Comparison of ENCODE assay signal across 25 cellular contexts in genomic region chr7:8200717-8201116, GRCh38.
"Had no signal": no experiment of that assay in that cellular context is flagged by ENCODE, and none has a peak within 500 bp of the region (broad histone marks: within the 10 kb centered on the region; RNA-seq: fewer than 3 reads in every experiment).

No MANE protein-coding gene starts in this region.

- H3K4me1 ChIP-seq: lower lobe of right lung, psoas muscle, right lobe of liver, thyroid gland had no signal

- H3K79me2 ChIP-seq: hepatocyte had no signal

- H3K4me3 ChIP-seq: coronary artery, hepatocyte, left ventricle myocardium inferior, lower lobe of right lung, psoas muscle, right lobe of liver, stomach, suprapubic skin, thyroid gland, vagina had no signal

- H2AFZ ChIP-seq: hepatocyte had no signal

- DNase-seq: effector CD4-positive, alpha-beta T cell; endodermal cell; erythroblast; foreskin melanocyte; head of caudate nucleus; kidney; left cardiac atrium; left ventricle myocardium inferior; lower lobe of right lung; mesenchymal stem cell; midbrain; nephron progenitor cell; psoas muscle; retina; right lobe of liver; stimulated activated CD4-positive, alpha-beta T cell treated with anti-CD3 and anti-CD28 coated beads, Interleukin-4, amount 100 ng/mL, for 1 hour; stimulated activated naive CD4-positive, alpha-beta T cell; stomach; thyroid gland had no signal

- H3K36me3 ChIP-seq: lower lobe of right lung, right lobe of liver, suprapubic skin, thyroid gland, vagina had no signal

- H3K27ac Mint-ChIP-seq: endodermal cell, nephron progenitor cell, type B pancreatic cell had no signal

- H3K9me3 ChIP-seq: left ventricle myocardium inferior, lower lobe of right lung, psoas muscle, right lobe of liver, stomach, suprapubic skin, thyroid gland, vagina had no signal

- H3K9me3 Mint-ChIP-seq: endodermal cell, nephron progenitor cell had no signal

- H3K27me3 Mint-ChIP-seq: type B pancreatic cell had no signal

- FAIRE-seq: endothelial cell of umbilical vein, kidney had no signal

- ATAC-seq: left cardiac atrium, lower lobe of right lung, psoas muscle, right lobe of liver had no signal

- H3K27me3 ChIP-seq: hepatocyte, right lobe of liver, stomach, suprapubic skin, thyroid gland, vagina had no signal

- H3K4me2 ChIP-seq: hepatocyte had no signal

- H3K4me3 Mint-ChIP-seq: endodermal cell, nephron progenitor cell, type B pancreatic cell had no signal

- H3K27ac ChIP-seq: coronary artery, hepatocyte, lower lobe of right lung, psoas muscle, right lobe of liver, suprapubic skin, thyroid gland, vagina had no signal
